ENCODE assay signal across 8 cellular contexts in genomic region chr5:140926211-140926902, GRCh38.
DNase-seq lines count a peak whose midpoint lies in the region; ATAC-seq and TF ChIP-seq lines count a peak whose summit lies in the region.

PCDHAC1 (plus strand) TSS chr5:140926299; CDS start chr5:140926893, 594 bp downstream.

- peaks cover 16% of the 10 kb centered on the region for H3K27me3 ChIP-seq in brain microvascular endothelial cell (replicated peaks)

- DNase-seq in activated CD8-positive, alpha-beta memory T cell treated with anti-CD3 and anti-CD28 coated beads for 24 hours, result peak; percentile 65
- DNase-seq in activated CD8-positive, alpha-beta memory T cell treated with anti-CD3 and anti-CD28 coated beads, Interleukin-2, amount 50 U/mL, for 4 hours, result no peak
- DNase-seq in NCI-H526 (lab: John Stamatoyannopoulos, UW), result peak; percentile 72 to 95
- DNase-seq in brain microvascular endothelial cell, result peak; percentile 24
- DNase-seq in retinal pigment epithelial cell (ENCODE audit: low read depth), result peak; percentile 34

- TF ChIP-seq CTCF in brain microvascular endothelial cell (IDR thresholded peaks at IDR 0.05; ENCODE audit: low read depth, low read length, missing control alignments) (peak; percentile 45), retinal pigment epithelial cell (conservative IDR thresholded peaks at IDR 0.05; ENCODE audit: low read depth, low read length) (peak; percentile 86)

- H3K36me3 ChIP-seq in brain microvascular endothelial cell (replicated peaks), result no peaks in the 10 kb centered on the region

- H3K27ac ChIP-seq in brain microvascular endothelial cell, result no peak within 1 kb of the TSS

- H3K4me3 ChIP-seq in brain microvascular endothelial cell (ENCODE audit: low read depth, low read length), result peak within 1 kb of the TSS; percentile 24
- peak within 1 kb of the TSS; percentile 44 for H3K4me3 ChIP-seq in iPS-11a (ENCODE audit: low read depth, low read length)
- H3K4me3 ChIP-seq in retinal pigment epithelial cell (ENCODE audit: low read length), result peak within 1 kb of the TSS; percentile 48

- in situ Hi-C loops in brain microvascular endothelial cell (cut with HindIII; ENCODE audit: low pct_ligation_motif_present, low sequenced_read_pairs), result no loop called here

- no peak for ATAC-seq in HG03095 (IDR thresholded peaks at IDR 0.05; ENCODE audit: unreplicated experiment)
- ATAC-seq in HG02759 (IDR thresholded peaks at IDR 0.05; ENCODE audit: unreplicated experiment), result no peak
